Comparison of ENCODE assay signal across 20 cellular contexts in the genomic region with DNA sequence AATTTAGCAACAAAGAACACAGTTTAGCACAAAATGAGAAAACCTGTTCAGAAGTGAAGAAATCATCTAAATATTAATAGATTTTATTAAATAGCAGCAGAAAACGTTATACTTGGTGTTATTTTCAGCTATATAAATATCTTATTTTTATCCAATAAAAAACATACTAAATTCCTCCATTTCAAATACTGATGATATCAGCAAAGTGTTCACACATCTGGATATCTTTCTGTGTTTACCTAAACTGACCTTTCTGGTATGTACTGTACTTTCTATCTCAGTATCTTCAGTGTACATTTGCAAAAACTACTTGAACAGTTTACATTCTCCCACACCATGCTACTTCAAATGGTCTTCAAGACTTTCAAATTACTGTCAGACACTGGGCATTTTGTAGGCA.
A peak's percentile ranks its signal among the peaks of the same experiment; 100 is the strongest.
DNase-seq lines count a peak whose midpoint lies in the region; ATAC-seq, FAIRE-seq and TF ChIP-seq lines count a peak whose summit lies in the region.
"Had no signal": no experiment of that assay in that cellular context is flagged by ENCODE, and none has a peak within 500 bp of the region (broad histone marks: within the 10 kb centered on the region; RNA-seq: fewer than 3 reads in every experiment).

No MANE protein-coding gene starts in this region.

- no peak overlapping the region for H2AK9ac ChIP-seq in IMR-90 (replicated peaks; ENCODE audit: low read depth, low read length, poor library complexity)

- ATAC-seq in A549 (no peak), IMR-90 (ENCODE audit: low read depth) (peak; percentile 51), HG03460 (IDR thresholded peaks at IDR 0.05; ENCODE audit: unreplicated experiment) (no peak)
- ATAC-seq: GM12878 had no signal

- H2BK15ac ChIP-seq in IMR-90 (ENCODE audit: low read depth, low read length): no peak overlapping the region

- no peaks in the 10 kb centered on the region for H3K79me1 ChIP-seq in IMR-90 (ENCODE audit: low read depth in 1 of 2, low read length in 2 of 2)

- TF ChIP-seq POLR2A in A549 (IDR thresholded peaks at IDR 0.05; ENCODE audit: low read length) (no peak), IMR-90 (IDR thresholded peaks at IDR 0.05; ENCODE audit: low read depth, low read length) (no peak)

- H3K4me3 ChIP-seq in A549 (no peak overlapping the region), IMR-90 (ENCODE audit: insufficient read depth, low read depth, low read length) (no peak overlapping the region)
- H3K4me3 ChIP-seq: GM12878, GM23248 had no signal

- H2AK5ac ChIP-seq in IMR-90 (ENCODE audit: low read depth, low read length): no peak overlapping the region

- no TSS peak for BruUV-seq in IMR-90 (replicated peaks; lab: Mats Ljungman, UMichigan)

- no peak overlapping the region for H3K27ac ChIP-seq in A549
- H3K27ac ChIP-seq in IMR-90 (ENCODE audit: insufficient read depth, low read length): no peak overlapping the region
- H3K27ac ChIP-seq: GM23248 had no signal

- intact Hi-C loops in IMR-90 (cut with micrococcal nuclease): no loop called here

- H4K8ac ChIP-seq in IMR-90 (ENCODE audit: low read depth in 2 of 2, low read length in 2 of 2): no peak overlapping the region

- H3K23ac ChIP-seq in IMR-90 (ENCODE audit: low read depth, low read length): no peak overlapping the region

- no peak overlapping the region for H3K14ac ChIP-seq in IMR-90 (replicated peaks; ENCODE audit: low read depth, low read length)

- no peaks in the 10 kb centered on the region for H4K20me1 ChIP-seq in IMR-90 (ENCODE audit: insufficient read depth, low read length)

- POLR2A ChIA-PET in A549 (lab: Yijun Ruan, JAX) (no interaction called here), IMR-90 (lab: Charles Lee; ENCODE audit: unreplicated experiment) (no interaction called here)

- TF ChIP-seq CTCF in A549 (IDR thresholded peaks at IDR 0.05) (no peak), IMR-90 (conservative IDR thresholded peaks at IDR 0.05; ENCODE audit: low read depth, low read length) (no peak)

- no peak overlapping the region for H2AFZ ChIP-seq in IMR-90 (replicated peaks; ENCODE audit: low read length, poor library complexity)
- H2AFZ ChIP-seq: GM23248 had no signal

- dilution Hi-C loops in IMR-90 (cut with HindIII; ENCODE audit: low sequenced_read_pairs, unreplicated experiment): no loop called here

- no peak overlapping the region for H3K4ac ChIP-seq in IMR-90 (ENCODE audit: low read depth, low read length)

- no peak overlapping the region for H3K56ac ChIP-seq in IMR-90 (ENCODE audit: extremely low read depth, insufficient read depth, low read length)

- no peak overlapping the region for H4K91ac ChIP-seq in IMR-90 (ENCODE audit: insufficient read depth, low read depth, low read length)

- no peak overlapping the region for H3K4me2 ChIP-seq in A549
- no peak overlapping the region for H3K4me2 ChIP-seq in IMR-90 (ENCODE audit: low read depth, low read length)

- no peaks in the 10 kb centered on the region for H3K9me3 ChIP-seq in A549
- no peaks in the 10 kb centered on the region for H3K9me3 ChIP-seq in IMR-90 (ENCODE audit: control insufficient read depth, insufficient read depth, low read length)

- TF ChIP-seq RAD21 in A549 (conservative IDR thresholded peaks at IDR 0.05 in 1 of 2, IDR thresholded peaks at IDR 0.05 in 1 of 2) (no peak), IMR-90 (IDR thresholded peaks at IDR 0.05; ENCODE audit: low read length) (no peak)

- no peak overlapping the region for H2BK20ac ChIP-seq in IMR-90 (ENCODE audit: low read depth, low read length)

- H3K18ac ChIP-seq in IMR-90 (ENCODE audit: low read depth, low read length): no peak overlapping the region

- no peak overlapping the region for H2BK5ac ChIP-seq in IMR-90 (ENCODE audit: low read depth, low read length, poor library complexity, severe bottlenecking)

- no peaks in the 10 kb centered on the region for H3K27me3 ChIP-seq in IMR-90 (ENCODE audit: control insufficient read depth, insufficient read depth, low read length)

- H3K9me1 ChIP-seq in IMR-90 (ENCODE audit: insufficient read depth, low read length): no peaks in the 10 kb centered on the region

- no peaks in the 10 kb centered on the region for H3K4me1 ChIP-seq in A549
- H3K4me1 ChIP-seq in IMR-90 (ENCODE audit: control insufficient read depth, insufficient read depth, low read length): no peaks in the 10 kb centered on the region

- in situ Hi-C loops in IMR-90 (cut with MboI; ENCODE audit: low sequenced_read_pairs): no loop called here

- WGBS in A549 (ENCODE audit: missing lambda C conversion rate): 3% methylated on average over 1 of the region's 1 CpG
- WGBS in IMR-90 (ENCODE audit: extremely low coverage in 2 of 2, insufficient read length in 1 of 2), 2 experiments: no CpG with 5 or more reads among the region's 1 CpG

- FAIRE-seq in A549 (lab: Jason Lieb, UNC) (no peak), frontal cortex (lab: Jason Lieb, UNC) (peak; percentile 30)
- FAIRE-seq: D721Med, GM12878, GM19239, H1 had no signal

- no peaks in the 10 kb centered on the region for H3K36me3 ChIP-seq in IMR-90 (ENCODE audit: control insufficient read depth, insufficient read depth, low read length)

- no peak overlapping the region for H2BK120ac ChIP-seq in IMR-90 (ENCODE audit: low read depth, low read length)

- no peak for DNase-seq in A549 (ENCODE audit: low read depth in 1 of 2, low spot score in 1 of 2)
- DNase-seq in IMR-90: peak; percentile 6
- DNase-seq in frontal cortex (ENCODE audit: low spot score in 2 of 2): no peak
- no peak for DNase-seq in stimulated activated naive CD4-positive, alpha-beta T cell treated with Interleukin-2 at 50 U/mL for 16 hours (lab: John Stamatoyannopoulos, UW)
- no peak for DNase-seq in NCI-H128 (lab: John Stamatoyannopoulos, UW; ENCODE audit: unreplicated experiment)
- DNase-seq: 8988T; CD4-positive, alpha-beta T cell; CD8-positive, alpha-beta memory T cell; DMS 273 treated with DMSO at 0.1 percent for 48 hours; DMS79; EL; GDM1; GM23248; H7; HCEC 1CT had no signal

- no peak overlapping the region for H3K9ac ChIP-seq in IMR-90 (ENCODE audit: low read depth, low read length)
- H3K9ac ChIP-seq: GM23248 had no signal

- CTCF ChIA-PET in A549 (lab: Yijun Ruan, JAX) (no interaction called here), IMR-90 (lab: Yijun Ruan, JAX) (interaction anchor here (0.5 to 0.6 kb wide), 2 partner anchors 928 to 969 kb away, joined by 3 read pairs; no protein-coding TSS in a partner anchor)

- no peak for TF ChIP-seq EP300 in A549 (IDR thresholded peaks at IDR 0.05)

- H4K5ac ChIP-seq in IMR-90 (ENCODE audit: low read depth, low read length): no peak overlapping the region

TF ChIP-seq in A549, 52 proteins besides CTCF, POLR2A, EP300 and RAD21:
- TF ChIP-seq MAFK (IDR thresholded peaks at IDR 0.05; ENCODE audit: partially characterized antibody) (peak; percentile 52), EHMT2 (IDR thresholded peaks at IDR 0.05; ENCODE audit: low read depth) (no peak)

TF ChIP-seq in IMR-90, 13 proteins besides CTCF, POLR2A, EP300 and RAD21:
- TF ChIP-seq CHD1 (IDR thresholded peaks at IDR 0.05; ENCODE audit: low read depth, low read length) (no peak), RCOR1 (IDR thresholded peaks at IDR 0.05; ENCODE audit: insufficient replicate concordance, low read length) (no peak), SMC3 (IDR thresholded peaks at IDR 0.05; ENCODE audit: low read depth, low read length) (no peak), RFX5 (IDR thresholded peaks at IDR 0.05; ENCODE audit: low read depth, low read length) (no peak), FOS (IDR thresholded peaks at IDR 0.05; ENCODE audit: low read depth, low read length) (no peak), NFE2L2 (IDR thresholded peaks at IDR 0.05; ENCODE audit: low read depth, low read length) (no peak), CEBPB (IDR thresholded peaks at IDR 0.05; ENCODE audit: low read depth, low read length) (no peak), MAFK (IDR thresholded peaks at IDR 0.05; ENCODE audit: low read depth, low read length) (no peak)
- TF ChIP-seq, protein P1, sequence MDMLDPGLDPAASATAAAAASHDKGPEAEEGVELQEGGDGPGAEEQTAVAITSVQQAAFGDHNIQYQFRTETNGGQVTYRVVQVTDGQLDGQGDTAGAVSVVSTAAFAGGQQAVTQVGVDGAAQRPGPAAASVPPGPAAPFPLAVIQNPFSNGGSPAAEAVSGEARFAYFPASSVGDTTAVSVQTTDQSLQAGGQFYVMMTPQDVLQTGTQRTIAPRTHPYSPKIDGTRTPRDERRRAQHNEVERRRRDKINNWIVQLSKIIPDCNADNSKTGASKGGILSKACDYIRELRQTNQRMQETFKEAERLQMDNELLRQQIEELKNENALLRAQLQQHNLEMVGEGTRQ (IDR thresholded peaks at IDR 0.05; ENCODE audit: low read depth, low read length): no peak
- TF ChIP-seq, protein P2, sequence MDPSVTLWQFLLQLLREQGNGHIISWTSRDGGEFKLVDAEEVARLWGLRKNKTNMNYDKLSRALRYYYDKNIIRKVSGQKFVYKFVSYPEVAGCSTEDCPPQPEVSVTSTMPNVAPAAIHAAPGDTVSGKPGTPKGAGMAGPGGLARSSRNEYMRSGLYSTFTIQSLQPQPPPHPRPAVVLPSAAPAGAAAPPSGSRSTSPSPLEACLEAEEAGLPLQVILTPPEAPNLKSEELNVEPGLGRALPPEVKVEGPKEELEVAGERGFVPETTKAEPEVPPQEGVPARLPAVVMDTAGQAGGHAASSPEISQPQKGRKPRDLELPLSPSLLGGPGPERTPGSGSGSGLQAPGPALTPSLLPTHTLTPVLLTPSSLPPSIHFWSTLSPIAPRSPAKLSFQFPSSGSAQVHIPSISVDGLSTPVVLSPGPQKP (IDR thresholded peaks at IDR 0.05; ENCODE audit: borderline replicate concordance, low read depth, low read length): no peak
